Comparison of ENCODE assay signal across 6 cellular contexts in the genomic region with DNA sequence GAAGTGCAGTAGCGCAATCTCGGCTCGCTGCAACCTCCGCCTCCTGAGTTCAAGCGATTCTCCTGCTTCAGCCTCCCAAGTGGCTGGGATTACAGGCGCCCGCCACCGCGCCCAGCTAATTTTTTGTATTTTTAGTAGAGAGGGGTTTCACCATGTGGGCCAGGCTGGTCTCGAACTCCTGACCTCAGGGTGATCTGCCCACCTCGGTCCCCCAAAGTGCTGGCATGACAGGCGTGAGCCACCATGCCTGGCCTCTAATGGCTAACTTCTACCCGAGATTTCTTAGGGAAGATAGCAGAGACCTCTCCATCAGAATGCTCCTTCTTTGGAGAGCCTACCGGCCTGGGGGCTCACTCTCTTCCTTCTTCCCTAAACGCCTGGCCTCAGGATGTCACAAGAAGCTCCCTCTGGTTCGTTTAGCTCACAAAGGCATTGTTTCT. TPM values are rescaled to one million over a fixed set of nuclear protein-coding genes. Genes with fewer than 3 reads are reported as not detected.
DNase-seq lines count a peak whose midpoint lies in the region; ATAC-seq and TF ChIP-seq lines count a peak whose summit lies in the region.
"Not testable (repeated sequence)": the region's sequence is repeated elsewhere in the genome, so short reads cannot be mapped to it uniquely, and the experiment has no call there.

No MANE protein-coding gene starts in this region.

- H3K27me3 Mint-ChIP-seq in activated T-cell treated with anti-CD3 and anti-CD28 coated beads, Interleukin-2, amount 50 U/mL, for 72 hours (ENCODE audit: low read depth); endodermal cell (ENCODE audit: insufficient read depth); memory B cell: not testable (repeated sequence)

- peak overlapping the region; percentile 96 for H3K27ac Mint-ChIP-seq in activated T-cell treated with anti-CD3 and anti-CD28 coated beads, Interleukin-2, amount 50 U/mL, for 72 hours
- H3K27ac Mint-ChIP-seq in endodermal cell (peak overlapping the region; percentile 97), memory B cell (peak overlapping the region; percentile 62)

- not testable (repeated sequence) for H3F3A ChIP-seq in Loucy (ENCODE audit: low read depth); smooth muscle cell (ENCODE audit: low read depth)

- H3K9me3 ChIP-seq in BE2C; Loucy (ENCODE audit: insufficient read depth, low read depth, low read length); endodermal cell (ENCODE audit: control insufficient read depth, low read length); smooth muscle cell (replicated peaks; ENCODE audit: low read depth): not testable (repeated sequence)

- H3K27ac ChIP-seq in endodermal cell (ENCODE audit: low read depth, low read length): peak overlapping the region; percentile 64
- peak overlapping the region; percentile 92 for H3K27ac ChIP-seq in smooth muscle cell (ENCODE audit: low read depth)

- H3K4me3 Mint-ChIP-seq in activated T-cell treated with anti-CD3 and anti-CD28 coated beads, Interleukin-2, amount 50 U/mL, for 72 hours: peak overlapping the region; percentile 99
- peak overlapping the region; percentile 92 for H3K4me3 Mint-ChIP-seq in endodermal cell
- H3K4me3 Mint-ChIP-seq in memory B cell: peak overlapping the region; percentile 90

- ATAC-seq in activated T-cell treated with anti-CD3 and anti-CD28 coated beads, Interleukin-2, amount 50 U/mL, for 72 hours (replicated peaks in 1 of 2); memory B cell (ENCODE audit: low read depth): not testable (repeated sequence)

- WGBS in endodermal cell (ENCODE audit: insufficient coverage in 1 of 2, insufficient read length in 1 of 2), 2 experiments: 40 to 65% methylated on average over 7 to 16 of the region's 16 CpGs
- WGBS in smooth muscle cell (ENCODE audit: low lambda C conversion rate): 41% methylated on average over 9 of the region's 16 CpGs

- not testable (repeated sequence) for H3K36me3 Mint-ChIP-seq in activated T-cell treated with anti-CD3 and anti-CD28 coated beads, Interleukin-2, amount 50 U/mL, for 72 hours (ENCODE audit: insufficient read depth in 2 of 2); memory B cell
- H3K36me3 Mint-ChIP-seq in endodermal cell (ENCODE audit: low read depth): peaks cover 12% of the 10 kb centered on the region

- H3K9me2 ChIP-seq in Loucy (replicated peaks; ENCODE audit: low read depth, low read length): not testable (repeated sequence)

- TF ChIP-seq CTCF in BE2C (IDR thresholded peaks at IDR 0.05; ENCODE audit: low read depth, low read length); Loucy (conservative IDR thresholded peaks at IDR 0.05; ENCODE audit: low read length); endodermal cell (conservative IDR thresholded peaks at IDR 0.05); smooth muscle cell (IDR thresholded peaks at IDR 0.05; ENCODE audit: borderline replicate concordance, insufficient read depth, poor library complexity, severe bottlenecking): not testable (repeated sequence)

- H3K9me3 Mint-ChIP-seq in activated T-cell treated with anti-CD3 and anti-CD28 coated beads, Interleukin-2, amount 50 U/mL, for 72 hours; endodermal cell; memory B cell: not testable (repeated sequence)

- not testable (repeated sequence) for H3K36me3 ChIP-seq in BE2C; Loucy (ENCODE audit: insufficient read depth, low read length); smooth muscle cell (ENCODE audit: low read depth)
- peaks cover 14% of the 10 kb centered on the region for H3K36me3 ChIP-seq in endodermal cell (ENCODE audit: control insufficient read depth, insufficient read depth, low read length)

- H3K9ac ChIP-seq in Loucy (ENCODE audit: low read depth, low read length, poor library complexity, severe bottlenecking): peak overlapping the region; percentile 89
- H3K9ac ChIP-seq in endodermal cell (ENCODE audit: extremely low read depth, low read length, poor library complexity, severe bottlenecking): peak overlapping the region; percentile 60
- peak overlapping the region; percentile 80 for H3K9ac ChIP-seq in smooth muscle cell (ENCODE audit: low read depth)

- H3K79me2 ChIP-seq in Loucy (ENCODE audit: insufficient read depth, low read length): peaks cover 15% of the 10 kb centered on the region
- peaks cover 10% of the 10 kb centered on the region for H3K79me2 ChIP-seq in smooth muscle cell (ENCODE audit: low read depth)

- H3K27me3 ChIP-seq in BE2C; Loucy (ENCODE audit: insufficient read depth, low read length, poor library complexity, severe bottlenecking); endodermal cell (ENCODE audit: control insufficient read depth, insufficient read depth, low read length, poor library complexity, severe bottlenecking); smooth muscle cell (ENCODE audit: low read depth): not testable (repeated sequence)

- H3K4me3 ChIP-seq in BE2C (ENCODE audit: low read depth, low read length) (peak overlapping the region; percentile 74), Loucy (ENCODE audit: low read length, poor library complexity, severe bottlenecking) (peak overlapping the region; percentile 96), endodermal cell (ENCODE audit: low read length) (peak overlapping the region; percentile 87), smooth muscle cell (peak overlapping the region; percentile 68)

- not testable (repeated sequence) for DNase-seq in BE2C; activated T-cell treated with anti-CD3 and anti-CD28 coated beads, Interleukin-2, amount 50 U/mL, for 72 hours; endodermal cell; memory B cell (ENCODE audit: low spot score in 2 of 2); smooth muscle cell (lab: John Stamatoyannopoulos, UW; ENCODE audit: unreplicated experiment)

- not testable (repeated sequence) for H4K20me1 ChIP-seq in Loucy (ENCODE audit: insufficient read depth, low read length, poor library complexity, severe bottlenecking); smooth muscle cell (ENCODE audit: low read depth)

- H2AFZ ChIP-seq in Loucy (ENCODE audit: low read length): peak overlapping the region; percentile 84; the same call in 1 of the 2 replicates
- peak overlapping the region; percentile 87 for H2AFZ ChIP-seq in smooth muscle cell (ENCODE audit: low read depth)

- H3K4me2 ChIP-seq in Loucy (ENCODE audit: low read depth, low read length, poor library complexity, severe bottlenecking) (peak overlapping the region; percentile 92), smooth muscle cell (peak overlapping the region; percentile 86)

- H3K4me1 Mint-ChIP-seq in activated T-cell treated with anti-CD3 and anti-CD28 coated beads, Interleukin-2, amount 50 U/mL, for 72 hours (ENCODE audit: low read depth): peaks cover 34% of the 10 kb centered on the region
- H3K4me1 Mint-ChIP-seq in endodermal cell (peaks cover 14% of the 10 kb centered on the region), memory B cell (peaks cover 12% of the 10 kb centered on the region)

- H3K4me1 ChIP-seq in BE2C; endodermal cell (ENCODE audit: control insufficient read depth, insufficient read depth, low read length): not testable (repeated sequence)
- H3K4me1 ChIP-seq in Loucy (ENCODE audit: insufficient read depth, low read length, poor library complexity, severe bottlenecking) (peaks cover 21% of the 10 kb centered on the region), smooth muscle cell (ENCODE audit: low read depth) (peaks cover 11% of the 10 kb centered on the region)

RNA-seq across cellular contexts. Expression of gene NEU1, which starts 1.5 kb away (rescaled TPM):
- 87.4 TPM for polyA plus RNA-seq in BE2C (2012; ENCODE audit: insufficient read depth, insufficient read length, low read depth)
- total RNA-seq in activated T-cell treated with anti-CD3 and anti-CD28 coated beads, Interleukin-2, amount 50 U/mL, for 72 hours: 10 to 100 TPM; 24.0 to 27.1 TPM
- total RNA-seq in endodermal cell (10 to 100 TPM; 42.4 to 50.7 TPM), smooth muscle cell (40.0 and 47.5 TPM in 2 replicates)
- polyA plus RNA-seq in endodermal cell (2013, experiment 1 of 2): 37.3 TPM
- polyA plus RNA-seq in endodermal cell (2013, experiment 2 of 2): 34.3 TPM
- 52.1 and 52.7 TPM in 2 replicates for polyA plus RNA-seq in smooth muscle cell

RNA-seq across cellular contexts. Expression of gene SLC44A4, which starts 14.7 kb away (rescaled TPM):
- not detected for polyA plus RNA-seq in BE2C (2012; ENCODE audit: insufficient read depth, insufficient read length, low read depth)
- under 1 TPM; 0.22 to 0.23 TPM for total RNA-seq in activated T-cell treated with anti-CD3 and anti-CD28 coated beads, Interleukin-2, amount 50 U/mL, for 72 hours
- total RNA-seq in endodermal cell (1 to 10 TPM; 1.3 to 3.6 TPM), smooth muscle cell (0.72 and 0.85 TPM in 2 replicates)
- polyA plus RNA-seq in endodermal cell (2013, experiment 1 of 2): 0.68 TPM
- 0.41 TPM for polyA plus RNA-seq in endodermal cell (2013, experiment 2 of 2)
- 0.30 and 0.52 TPM in 2 replicates for polyA plus RNA-seq in smooth muscle cell

RNA-seq across cellular contexts. Expression of gene EHMT2, which starts 33.4 kb away (rescaled TPM):
- 122 TPM for polyA plus RNA-seq in BE2C (2012; ENCODE audit: insufficient read depth, insufficient read length, low read depth)
- 10 to 100 TPM; 49.2 to 64.7 TPM for total RNA-seq in activated T-cell treated with anti-CD3 and anti-CD28 coated beads, Interleukin-2, amount 50 U/mL, for 72 hours
- total RNA-seq in endodermal cell: 100 to 1,000 TPM; 113 to 121 TPM
- polyA plus RNA-seq in endodermal cell (2013, experiment 1 of 2): 145 TPM
- 130 TPM for polyA plus RNA-seq in endodermal cell (2013, experiment 2 of 2)
- total RNA-seq in smooth muscle cell: 17.4 and 17.6 TPM in 2 replicates
- 33.9 and 38.9 TPM in 2 replicates for polyA plus RNA-seq in smooth muscle cell

RNA-seq across cellular contexts. Expression of gene HSPA1B, which starts 36.6 kb away (rescaled TPM):
- polyA plus RNA-seq in BE2C (2012; ENCODE audit: insufficient read depth, insufficient read length, low read depth): 120 TPM
- 10 to 100 TPM; 31.6 to 44.9 TPM for total RNA-seq in activated T-cell treated with anti-CD3 and anti-CD28 coated beads, Interleukin-2, amount 50 U/mL, for 72 hours
- total RNA-seq in endodermal cell (10 to 100 TPM; 61.8 to 83.9 TPM), smooth muscle cell (33.6 and 43.1 TPM in 2 replicates)
- polyA plus RNA-seq in endodermal cell (2013, experiment 1 of 2): 64.0 TPM
- polyA plus RNA-seq in endodermal cell (2013, experiment 2 of 2): 54.0 TPM
- 30.7 and 36.7 TPM in 2 replicates for polyA plus RNA-seq in smooth muscle cell

RNA-seq across cellular contexts. Expression of gene ZBTB12, which starts 37.7 kb away (rescaled TPM):
- 42.9 TPM for polyA plus RNA-seq in BE2C (2012; ENCODE audit: insufficient read depth, insufficient read length, low read depth)
- total RNA-seq in activated T-cell treated with anti-CD3 and anti-CD28 coated beads, Interleukin-2, amount 50 U/mL, for 72 hours: 1 to 10 TPM in 1 of 2 donors, under 1 TPM in 1; 0.88 to 1.9 TPM
- 10 to 100 TPM; 25.4 to 29.9 TPM for total RNA-seq in endodermal cell
- 41.5 TPM for polyA plus RNA-seq in endodermal cell (2013, experiment 1 of 2)
- polyA plus RNA-seq in endodermal cell (2013, experiment 2 of 2): 33.0 TPM
- total RNA-seq in smooth muscle cell: 0.04 and 0.54 TPM in 2 replicates
- polyA plus RNA-seq in smooth muscle cell: 0.39 TPM in 1 of 2 replicates, not detected in the other
